10 cellular contexts compared by ENCODE assay signal in the genomic region with DNA sequence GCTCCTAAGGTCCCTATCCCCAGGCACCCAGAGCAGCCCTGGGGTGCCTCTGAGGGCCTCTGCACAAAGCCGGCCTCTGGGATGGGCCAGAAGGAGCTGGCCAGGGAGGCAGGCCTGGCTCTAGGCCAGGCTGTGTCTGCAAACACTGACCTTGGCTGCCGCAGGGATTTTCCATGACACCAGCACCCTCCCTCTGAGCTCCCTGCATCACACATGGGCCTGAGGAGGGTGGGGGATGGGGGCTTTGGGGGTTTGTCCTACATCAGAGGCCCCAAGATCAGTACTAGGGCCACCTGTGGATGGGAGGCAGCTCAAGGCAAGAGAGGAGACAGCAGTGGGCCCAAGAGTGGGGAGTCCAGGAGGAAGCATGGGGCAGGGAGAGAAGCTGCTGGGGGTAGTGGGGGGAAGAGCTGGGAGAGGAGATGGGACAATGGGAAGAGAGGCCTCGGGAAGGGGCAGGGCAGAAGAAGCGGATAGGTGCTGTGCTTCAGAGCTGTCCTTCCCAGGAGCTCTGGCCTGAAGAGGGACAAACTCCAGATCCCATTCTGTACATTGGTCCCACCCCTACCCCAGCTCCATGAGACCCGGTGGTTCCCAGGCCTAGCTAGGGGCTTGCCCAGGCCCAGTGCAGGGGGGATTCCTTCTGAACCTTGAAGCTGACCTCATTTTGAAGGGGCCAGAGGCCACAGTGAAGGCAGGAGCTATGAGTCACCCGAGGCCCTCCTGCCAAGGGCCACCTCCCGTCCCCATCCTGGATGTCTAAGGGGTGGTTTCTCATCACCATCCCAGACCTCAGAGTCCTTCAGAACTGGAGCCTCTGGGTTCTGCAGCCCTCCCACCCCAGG. TPM values are rescaled to one million over a fixed set of nuclear protein-coding genes. Genes with fewer than 3 reads are reported as not detected.
DNase-seq lines count a peak whose midpoint lies in the region; ATAC-seq and TF ChIP-seq lines count a peak whose summit lies in the region.
"Had no signal": no experiment of that assay in that cellular context is flagged by ENCODE, and none has a peak within 500 bp of the region (broad histone marks: within the 10 kb centered on the region; RNA-seq: fewer than 3 reads in every experiment).

No MANE protein-coding gene starts in this region.

- H3K27me3 ChIP-seq in thoracic aorta (replicated peaks; ENCODE audit: insufficient read depth), result no peaks in the 10 kb centered on the region

- peaks cover 1% of the 10 kb centered on the region for H3K27me3 Mint-ChIP-seq in HFFc6 (ENCODE audit: insufficient read depth)
- H3K27me3 Mint-ChIP-seq: dendritic cell treated with granulocyte-macrophage colony-stimulating factor and Interleukin-4, amounts not matched to agents 40 ng/mL and 50 ng/mL, for 4 days had no signal

- no peak overlapping the region for H3K4me3 Mint-ChIP-seq in HFFc6
- H3K4me3 Mint-ChIP-seq: dendritic cell treated with granulocyte-macrophage colony-stimulating factor and Interleukin-4, amounts not matched to agents 40 ng/mL and 50 ng/mL, for 4 days had no signal

- H3K9me3 ChIP-seq in thoracic aorta, result no peaks in the 10 kb centered on the region

- TF ChIP-seq CTCF in HFFc6 (IDR thresholded peaks at IDR 0.05) (no peak), thoracic aorta (IDR thresholded peaks at IDR 0.05) (no peak)

- DNase-seq in HFFc6 (peak; percentile 54), brain pericyte (ENCODE audit: low read depth, low spot score) (peak; percentile 51), left colon (peak; percentile 78 to 80), thoracic aorta (ENCODE audit: low spot score) (peak; percentile 54), cerebellar nuclear complex (lab: John Stamatoyannopoulos, UW) (no peak), SKM-1 (lab: John Stamatoyannopoulos, UW; ENCODE audit: unreplicated experiment) (no peak), DMS79 treated with DMSO at 0.1 percent for 48 hours (lab: John Stamatoyannopoulos, UW) (no peak)
- DNase-seq in central memory CD4-positive, alpha-beta T cell, result no peak
- DNase-seq: SIG-M5 had no signal

- intact Hi-C loops in left colon (cut with DNase I, micrococcal nuclease), result no loop called here

- peak overlapping the region; percentile 84 to 96 for H3K27ac ChIP-seq in thoracic aorta

- peaks cover 41% of the 10 kb centered on the region for H3K4me1 Mint-ChIP-seq in HFFc6 (ENCODE audit: low read depth)

- peaks cover 35 to 71% of the 10 kb centered on the region in 2 donors for H3K4me1 ChIP-seq in thoracic aorta (ENCODE audit: control insufficient read depth in 1 of 2, low read depth in 2 of 2)

- peak; percentile 61 for ATAC-seq in left colon
- peak; percentile 44 for ATAC-seq in thoracic aorta (ENCODE audit: insufficient number of reproducible peaks, low FRiP score, low read depth)

- H3K36me3 ChIP-seq in thoracic aorta, result no peaks in the 10 kb centered on the region

- H3K27ac Mint-ChIP-seq in HFFc6, result peak overlapping the region; percentile 43; the same call in 1 of the 2 replicates
- H3K27ac Mint-ChIP-seq: dendritic cell treated with granulocyte-macrophage colony-stimulating factor and Interleukin-4, amounts not matched to agents 40 ng/mL and 50 ng/mL, for 4 days had no signal

- H3K9me3 Mint-ChIP-seq in HFFc6, result no peaks in the 10 kb centered on the region
- H3K9me3 Mint-ChIP-seq: dendritic cell treated with granulocyte-macrophage colony-stimulating factor and Interleukin-4, amounts not matched to agents 40 ng/mL and 50 ng/mL, for 4 days had no signal

- H3K4me3 ChIP-seq in thoracic aorta, result no peak overlapping the region

- no peaks in the 10 kb centered on the region for H3K36me3 Mint-ChIP-seq in HFFc6 (ENCODE audit: low read depth)

RNA-seq across cellular contexts. Expression of gene KCNK3, which starts 28.0 kb away (rescaled TPM):
- not detected for total RNA-seq in HFFc6 (2021; fragmentation: NEBNext Ultra II Directional; extraction: Animal tissue kit (Norgen Biotek cat#: 25700))
- total RNA-seq in left colon (1 to 10 TPM in 1 of 2 donors, under 1 TPM in 1; 0.79 to 1.5 TPM), thoracic aorta (10 to 100 TPM in 1 of 2 donors, 1 to 10 TPM in 1; 6.9 to 19.6 TPM)

RNA-seq across cellular contexts. Expression of gene SLC35F6, which starts 43.5 kb away (rescaled TPM):
- 10 to 100 TPM; 34.1 to 44.5 (median 38.7) TPM for total RNA-seq in HFFc6 (2021; fragmentation: NEBNext Ultra II Directional; extraction: Animal tissue kit (Norgen Biotek cat#: 25700))
- total RNA-seq in left colon (10 to 100 TPM; 29.6 to 32.1 TPM), thoracic aorta (10 to 100 TPM; 43.7 to 44.5 TPM)

Comparison
In these comparisons a context has a peak if more than half of its experiments do, and no peak if none do; other contexts are left out.
1. DNase-seq: peak in HFFc6 (single experiment), brain pericyte (single experiment), left colon (2 of 2) and thoracic aorta (single experiment); none in cerebellar nuclear complex (0 of 2), SKM-1 (single experiment), central memory CD4-positive, alpha-beta T cell (single experiment) and DMS79 treated with DMSO at 0.1 percent for 48 hours (single experiment).